ENCODE assay signal across 8 cellular contexts in the genomic region with DNA sequence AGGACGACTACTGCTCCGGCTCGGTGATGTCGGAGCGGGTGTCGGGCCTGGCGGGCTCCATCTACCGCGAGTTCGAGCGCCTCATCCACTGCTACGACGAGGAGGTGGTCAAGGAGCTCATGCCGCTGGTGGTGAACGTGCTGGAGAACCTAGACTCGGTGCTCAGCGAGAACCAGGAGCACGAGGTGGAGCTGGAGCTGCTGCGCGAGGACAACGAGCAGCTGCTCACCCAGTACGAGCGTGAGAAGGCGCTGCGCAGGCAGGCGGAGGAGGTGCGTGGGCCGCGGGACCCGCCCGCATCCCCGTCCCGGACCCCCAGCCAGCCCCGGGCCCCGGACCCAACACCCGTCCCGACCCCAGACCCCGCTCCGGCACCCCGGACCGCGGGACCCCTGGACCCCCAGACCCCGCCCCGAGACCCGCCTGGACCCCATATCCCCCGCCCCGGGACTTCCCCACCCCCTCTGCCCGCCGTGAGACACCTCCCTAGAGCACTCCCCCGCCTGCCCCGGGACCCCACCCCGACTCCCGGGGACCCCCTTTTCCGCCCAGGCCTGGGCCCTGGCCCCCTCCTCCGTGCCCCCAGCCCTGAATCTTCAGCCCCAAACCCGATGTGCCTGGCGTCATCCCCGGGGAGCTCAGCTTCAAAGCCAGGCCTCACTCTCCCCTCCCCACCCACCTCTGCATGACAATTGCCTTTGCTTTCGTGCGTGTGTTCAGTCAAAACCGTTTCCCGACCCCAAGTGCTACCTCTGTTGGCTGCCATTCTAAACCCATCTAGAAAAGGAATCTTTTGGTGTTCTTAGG. TPM values are rescaled to one million over a fixed set of nuclear protein-coding genes. Genes with fewer than 3 reads are reported as not detected.
A peak's percentile ranks its signal among the peaks of the same experiment; 100 is the strongest.
DNase-seq lines count a peak whose midpoint lies in the region; ATAC-seq and TF ChIP-seq lines count a peak whose summit lies in the region.

No MANE protein-coding gene starts in this region.

- H3F3A ChIP-seq in Loucy (ENCODE audit: low read depth) (no peaks in the 10 kb centered on the region), neural cell (ENCODE audit: insufficient read depth, low read length, poor library complexity, severe bottlenecking) (peaks cover 4% of the 10 kb centered on the region)

- H3K9ac ChIP-seq in Loucy (ENCODE audit: low read depth, low read length, poor library complexity, severe bottlenecking) (peak overlapping the region; percentile 81), neural cell (ENCODE audit: low read length) (peak overlapping the region; percentile 97)

- H3K9me2 ChIP-seq in Loucy (replicated peaks; ENCODE audit: low read depth, low read length) (no peaks in the 10 kb centered on the region), neural cell (ENCODE audit: insufficient read depth, low read length) (no peaks in the 10 kb centered on the region)

- intact Hi-C loops in esophagus muscularis mucosa (cut with DNase I) = loop anchor here (5.0 to 10.0 kb wide), 3 partner anchors 66 to 302 kb away; a partner anchor contains a TSS

- WGBS in esophagus muscularis mucosa = 2% methylated on average over 22 of the region's 62 CpGs
- whole genome bisulfite sequencing in upper lobe of left lung, 2 donors = 0% methylated on average over 7 to 41 of the region's 62 CpGs

- TF ChIP-seq EP300 in esophagus muscularis mucosa (IDR thresholded peaks at IDR 0.05) = no peak
- no peak for TF ChIP-seq EP300 in neural cell (conservative IDR thresholded peaks at IDR 0.05; ENCODE audit: poor library complexity, severe bottlenecking)
- TF ChIP-seq EP300 in upper lobe of left lung (IDR thresholded peaks at IDR 0.05) = no peak

- peak; percentile 20 for ATAC-seq in GM21737 (IDR thresholded peaks at IDR 0.05; ENCODE audit: unreplicated experiment)
- ATAC-seq in upper lobe of left lung (ENCODE audit: low FRiP score in 2 of 2) = peak in 1 of 2 donors; percentile 41

- H2AFZ ChIP-seq in Loucy (ENCODE audit: low read length) (peak overlapping the region; percentile 86), neural cell (ENCODE audit: low read depth, low read length) (peak overlapping the region; percentile 69)

- H3K9me3 ChIP-seq in Loucy (ENCODE audit: insufficient read depth, low read depth, low read length) = no peaks in the 10 kb centered on the region
- no peaks in the 10 kb centered on the region for H3K9me3 ChIP-seq in esophagus muscularis mucosa
- H3K9me3 ChIP-seq in neural cell (ENCODE audit: low read length) = no peaks in the 10 kb centered on the region
- H3K9me3 ChIP-seq in upper lobe of left lung = no peaks in the 10 kb centered on the region

- no peaks in the 10 kb centered on the region for H3K4me1 ChIP-seq in Loucy (ENCODE audit: insufficient read depth, low read length, poor library complexity, severe bottlenecking)
- H3K4me1 ChIP-seq in esophagus muscularis mucosa = peaks cover 24 to 61% (median 48%) of the 10 kb centered on the region in 4 donors
- peaks cover 23 to 35% (median 26%) of the 10 kb centered on the region in 4 donors for H3K4me1 ChIP-seq in upper lobe of left lung

- H3K27me3 ChIP-seq in Loucy (ENCODE audit: insufficient read depth, low read length, poor library complexity, severe bottlenecking) (no peaks in the 10 kb centered on the region), esophagus muscularis mucosa (no peaks in the 10 kb centered on the region), neural cell (ENCODE audit: insufficient read depth, low read depth, low read length) (no peaks in the 10 kb centered on the region), upper lobe of left lung (no peaks in the 10 kb centered on the region)

- TF ChIP-seq POLR2A in esophagus muscularis mucosa (IDR thresholded peaks at IDR 0.05; ENCODE audit: low read depth) (no peak), upper lobe of left lung (IDR thresholded peaks at IDR 0.05) (no peak)

- TF ChIP-seq CTCF in Loucy (conservative IDR thresholded peaks at IDR 0.05; ENCODE audit: low read length) = no peak
- no peak for TF ChIP-seq CTCF in esophagus muscularis mucosa (IDR thresholded peaks at IDR 0.05)
- no peak for TF ChIP-seq CTCF in neural cell (IDR thresholded peaks at IDR 0.05; ENCODE audit: poor library complexity, severe bottlenecking)
- no peak for TF ChIP-seq CTCF in upper lobe of left lung (IDR thresholded peaks at IDR 0.05)

- H3K4me3 ChIP-seq in Loucy (ENCODE audit: low read length, poor library complexity, severe bottlenecking) = peak overlapping the region; percentile 86
- H3K4me3 ChIP-seq in esophagus muscularis mucosa = peak overlapping the region; percentile 88 to 96 (median 92)
- H3K4me3 ChIP-seq in neural cell (ENCODE audit: low read length) = peak overlapping the region; percentile 99
- peak overlapping the region; percentile 67 to 89 (median 87) for H3K4me3 ChIP-seq in upper lobe of left lung

- H4K20me1 ChIP-seq in Loucy (ENCODE audit: insufficient read depth, low read length, poor library complexity, severe bottlenecking) (peaks cover 16% of the 10 kb centered on the region), neural cell (ENCODE audit: insufficient read depth) (no peaks in the 10 kb centered on the region)

- no peak for TF ChIP-seq RAD21 in neural cell (conservative IDR thresholded peaks at IDR 0.05)

- H3K79me2 ChIP-seq in Loucy (ENCODE audit: insufficient read depth, low read length) (peaks cover 40% of the 10 kb centered on the region), neural cell (replicated peaks; ENCODE audit: insufficient read depth, low read length) (peaks cover 53% of the 10 kb centered on the region)

- H3K4me2 ChIP-seq in Loucy (ENCODE audit: low read depth, low read length, poor library complexity, severe bottlenecking) (peak overlapping the region; percentile 93), neural cell (ENCODE audit: low read length) (peak overlapping the region; percentile 68)

- DNase-seq in D341Med (ENCODE audit: low spot score) = peak; percentile 73
- peak; percentile 49 for DNase-seq in activated T-cell treated with anti-CD3 and anti-CD28 coated beads for 4 hours
- no peak for DNase-seq in esophagus muscularis mucosa (ENCODE audit: extremely low spot score)
- DNase-seq in upper lobe of left lung = peak in 1 of 2 donors; percentile 89
- DNase-seq in NCI-H1092 treated with DMSO at 0.1 percent for 48 hours (lab: John Stamatoyannopoulos, UW) = no peak

- H3K36me3 ChIP-seq in Loucy (ENCODE audit: insufficient read depth, low read length) = peaks cover 10% of the 10 kb centered on the region; the same call in 1 of the 2 replicates
- H3K36me3 ChIP-seq in esophagus muscularis mucosa = peaks cover 0 to 19% (median 11%) of the 10 kb centered on the region in 4 donors
- H3K36me3 ChIP-seq in neural cell (ENCODE audit: insufficient read depth, low read length) = no peaks in the 10 kb centered on the region
- H3K36me3 ChIP-seq in upper lobe of left lung = peaks cover 0 to 5% (median 4%) of the 10 kb centered on the region in 4 donors

- H3K27ac ChIP-seq in esophagus muscularis mucosa (replicated peaks in 1 of 4) = peak overlapping the region; percentile 91 to 95 (median 92)
- H3K27ac ChIP-seq in neural cell (ENCODE audit: low read length) = peak overlapping the region; percentile 92
- peak overlapping the region; percentile 89 to 97 (median 92) for H3K27ac ChIP-seq in upper lobe of left lung

TF ChIP-seq in neural cell, 6 proteins besides CTCF, POLR2A, EP300 and RAD21:
- TF ChIP-seq MXI1 (conservative IDR thresholded peaks at IDR 0.05; ENCODE audit: poor library complexity, severe bottlenecking) (peak; percentile 24), EZH2 (IDR thresholded peaks at IDR 0.05; ENCODE audit: borderline replicate concordance, insufficient read depth, low read length, poor library complexity, severe bottlenecking) (no peak)
- TF ChIP-seq, protein P1, sequence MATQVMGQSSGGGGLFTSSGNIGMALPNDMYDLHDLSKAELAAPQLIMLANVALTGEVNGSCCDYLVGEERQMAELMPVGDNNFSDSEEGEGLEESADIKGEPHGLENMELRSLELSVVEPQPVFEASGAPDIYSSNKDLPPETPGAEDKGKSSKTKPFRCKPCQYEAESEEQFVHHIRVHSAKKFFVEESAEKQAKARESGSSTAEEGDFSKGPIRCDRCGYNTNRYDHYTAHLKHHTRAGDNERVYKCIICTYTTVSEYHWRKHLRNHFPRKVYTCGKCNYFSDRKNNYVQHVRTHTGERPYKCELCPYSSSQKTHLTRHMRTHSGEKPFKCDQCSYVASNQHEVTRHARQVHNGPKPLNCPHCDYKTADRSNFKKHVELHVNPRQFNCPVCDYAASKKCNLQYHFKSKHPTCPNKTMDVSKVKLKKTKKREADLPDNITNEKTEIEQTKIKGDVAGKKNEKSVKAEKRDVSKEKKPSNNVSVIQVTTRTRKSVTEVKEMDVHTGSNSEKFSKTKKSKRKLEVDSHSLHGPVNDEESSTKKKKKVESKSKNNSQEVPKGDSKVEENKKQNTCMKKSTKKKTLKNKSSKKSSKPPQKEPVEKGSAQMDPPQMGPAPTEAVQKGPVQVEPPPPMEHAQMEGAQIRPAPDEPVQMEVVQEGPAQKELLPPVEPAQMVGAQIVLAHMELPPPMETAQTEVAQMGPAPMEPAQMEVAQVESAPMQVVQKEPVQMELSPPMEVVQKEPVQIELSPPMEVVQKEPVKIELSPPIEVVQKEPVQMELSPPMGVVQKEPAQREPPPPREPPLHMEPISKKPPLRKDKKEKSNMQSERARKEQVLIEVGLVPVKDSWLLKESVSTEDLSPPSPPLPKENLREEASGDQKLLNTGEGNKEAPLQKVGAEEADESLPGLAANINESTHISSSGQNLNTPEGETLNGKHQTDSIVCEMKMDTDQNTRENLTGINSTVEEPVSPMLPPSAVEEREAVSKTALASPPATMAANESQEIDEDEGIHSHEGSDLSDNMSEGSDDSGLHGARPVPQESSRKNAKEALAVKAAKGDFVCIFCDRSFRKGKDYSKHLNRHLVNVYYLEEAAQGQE (IDR thresholded peaks at IDR 0.05; ENCODE audit: borderline replicate concordance) = peak; percentile 1

RNA-seq across cellular contexts. Expression of a gene that starts 0.6 kb away (rescaled TPM):
- 10 to 100 TPM; 21.5 to 36.2 (median 28.5) TPM for total RNA-seq in esophagus muscularis mucosa
- polyA plus RNA-seq in neural cell = 51.0 and 68.7 TPM in 2 replicates
- polyA minus RNA-seq in neural cell = 111 and 123 TPM in 2 replicates
- 100 to 1,000 TPM in 2 of 6 donors, 10 to 100 TPM in 4; 46.4 to 505 (median 71.9) TPM for total RNA-seq in upper lobe of left lung

RNA-seq across cellular contexts. Expression of a gene that starts 28.5 kb away (rescaled TPM):
- total RNA-seq in esophagus muscularis mucosa (10 to 100 TPM; 20.8 to 57.5 (median 38.2) TPM), upper lobe of left lung (10 to 100 TPM; 15.8 to 60.5 (median 38.3) TPM)
- polyA plus RNA-seq in neural cell = 44.9 and 61.4 TPM in 2 replicates
- polyA minus RNA-seq in neural cell = 56.5 and 57.5 TPM in 2 replicates

Comparison
In these comparisons a context has a peak if more than half of its experiments do, and no peak if none do; other contexts are left out.
1. DNase-seq: peak in D341Med (single experiment) and activated T-cell treated with anti-CD3 and anti-CD28 coated beads for 4 hours (single experiment); none in esophagus muscularis mucosa (single experiment) and NCI-H1092 treated with DMSO at 0.1 percent for 48 hours (single experiment).
2. Peak in every context shown above with its lines, with median percentiles within 50 percentile points of each other: H3K4me3 ChIP-seq and H3K27ac ChIP-seq.